8 cellular contexts compared by ENCODE assay signal in genomic region chr4:47914219-47914925, GRCh38. TPM values are rescaled to one million over a fixed set of nuclear protein-coding genes. Genes with fewer than 3 reads are reported as not detected.
A peak's percentile ranks its signal among the peaks of the same experiment; 100 is the strongest.
DNase-seq lines count a peak whose midpoint lies in the region; ATAC-seq and TF ChIP-seq lines count a peak whose summit lies in the region.

TSS of gene NFXL1 (minus strand) at chr4:47914583. CDS start at chr4:47914203, 380 bp downstream.

- H3K4me3 ChIP-seq in LNCaP clone FGC (ENCODE audit: low read depth, low read length) (peak within 1 kb of the TSS; percentile 84), fibroblast of mammary gland (ENCODE audit: control insufficient read depth, low read depth, low read length) (peak within 1 kb of the TSS; percentile 82)
- H3K4me3 ChIP-seq in naive thymus-derived CD4-positive, alpha-beta T cell (ENCODE audit: low read length) = peak within 1 kb of the TSS; percentile 92

- peaks cover 0 to 6% (median 0%) of the 10 kb centered on the region in 3 experiments for H3K36me3 ChIP-seq in naive thymus-derived CD4-positive, alpha-beta T cell (ENCODE audit: control insufficient read depth in 2 of 3, insufficient read depth in 3 of 3, low read length in 3 of 3)

- H3K4me3 Mint-ChIP-seq in naive thymus-derived CD4-positive, alpha-beta T cell = peak within 1 kb of the TSS; percentile 93 to 99 (median 96)
- peak within 1 kb of the TSS; percentile 93 for H3K4me3 Mint-ChIP-seq in stimulated activated memory B cell treated with anti-CD40 and anti-IgM and Interleukin-4, amounts not matched to agents 10 μg/mL and 1 μg/mL and 100 μg/mL, for 72 hours

- H3K9me3 Mint-ChIP-seq in naive thymus-derived CD4-positive, alpha-beta T cell = peaks cover 0 to 12% (median 0%) of the 10 kb centered on the region in 11 donors
- H3K9me3 Mint-ChIP-seq in stimulated activated memory B cell treated with anti-CD40 and anti-IgM and Interleukin-4, amounts not matched to agents 10 μg/mL and 1 μg/mL and 100 μg/mL, for 72 hours = no peaks in the 10 kb centered on the region

- CTCF ChIA-PET in naive thymus-derived CD4-positive, alpha-beta T cell (lab: Charles Lee) = no interaction called here

- peaks cover 18 to 41% (median 32%) of the 10 kb centered on the region in 7 donors for H3K4me1 Mint-ChIP-seq in naive thymus-derived CD4-positive, alpha-beta T cell
- H3K4me1 Mint-ChIP-seq in stimulated activated memory B cell treated with anti-CD40 and anti-IgM and Interleukin-4, amounts not matched to agents 10 μg/mL and 1 μg/mL and 100 μg/mL, for 72 hours = peaks cover 28% of the 10 kb centered on the region

- H3K27me3 Mint-ChIP-seq in naive thymus-derived CD4-positive, alpha-beta T cell = no peaks in the 10 kb centered on the region
- no peaks in the 10 kb centered on the region for H3K27me3 Mint-ChIP-seq in stimulated activated memory B cell treated with anti-CD40 and anti-IgM and Interleukin-4, amounts not matched to agents 10 μg/mL and 1 μg/mL and 100 μg/mL, for 72 hours

- peaks cover 0 to 14% (median 6%) of the 10 kb centered on the region in 5 donors for H3K36me3 Mint-ChIP-seq in naive thymus-derived CD4-positive, alpha-beta T cell
- H3K36me3 Mint-ChIP-seq in stimulated activated memory B cell treated with anti-CD40 and anti-IgM and Interleukin-4, amounts not matched to agents 10 μg/mL and 1 μg/mL and 100 μg/mL, for 72 hours = peaks cover 16% of the 10 kb centered on the region

- POLR2A ChIA-PET in naive thymus-derived CD4-positive, alpha-beta T cell (lab: Charles Lee) = interaction anchor here (1.0 kb wide), 1 partner anchor 429 kb away, joined by 3 read pairs; the partner anchor contains the start of gene ATP10D

- TF ChIP-seq CTCF in LNCaP clone FGC (IDR thresholded peaks at IDR 0.05; ENCODE audit: control insufficient read depth, extremely low read depth, insufficient read depth) (no peak), fibroblast of mammary gland (conservative IDR thresholded peaks at IDR 0.05; ENCODE audit: control insufficient read depth, insufficient read depth, low read depth, low read length) (no peak)

- H3K27ac ChIP-seq in naive thymus-derived CD4-positive, alpha-beta T cell (ENCODE audit: low read depth, low read length) = peak within 1 kb of the TSS; percentile 88

- intact Hi-C loops in naive thymus-derived CD4-positive, alpha-beta T cell (cut with micrococcal nuclease) = loop anchor here (1.0 to 5.0 kb wide), 18 partner anchors 77 to 993 kb away; partner anchors contain the start of genes CNGA1 (in 2 of the 2), COMMD8 (in 2 of the 2), FRYL (in 2 of the 2) and NIPAL1 (in 2 of the 2)

- no peaks in the 10 kb centered on the region for H3K9me3 ChIP-seq in naive thymus-derived CD4-positive, alpha-beta T cell (ENCODE audit: control insufficient read depth in 2 of 3, low read length in 3 of 3)

- DNase-seq in EL (peak; percentile 97), H4 (ENCODE audit: low spot score) (peak; percentile 97), LNCaP clone FGC (ENCODE audit: low read depth) (peak; percentile 93), RPMI8226 (peak; percentile 94), fibroblast of mammary gland (ENCODE audit: low read depth) (peak; percentile 95)
- DNase-seq in activated T-helper 1 cell treated with anti-CD3 and anti-CD28 coated beads, Interleukin-2, amount 50 U/mL, for 16 hours (ENCODE audit: low read depth in 1 of 2, low spot score in 1 of 2) = peak; percentile 92 to 94
- peak; percentile 90 to 95 (median 93) for DNase-seq in naive thymus-derived CD4-positive, alpha-beta T cell

- no peaks in the 10 kb centered on the region for H3K27me3 ChIP-seq in naive thymus-derived CD4-positive, alpha-beta T cell (ENCODE audit: control insufficient read depth in 2 of 2, insufficient read depth in 2 of 2, low read length in 2 of 2)

- peaks cover 12 to 15% of the 10 kb centered on the region in 2 donors for H3K4me1 ChIP-seq in naive thymus-derived CD4-positive, alpha-beta T cell (ENCODE audit: control insufficient read depth in 2 of 2, insufficient read depth in 2 of 2, low read length in 2 of 2)

- peak within 1 kb of the TSS; percentile 89 to 98 (median 96) for H3K27ac Mint-ChIP-seq in naive thymus-derived CD4-positive, alpha-beta T cell
- H3K27ac Mint-ChIP-seq in stimulated activated memory B cell treated with anti-CD40 and anti-IgM and Interleukin-4, amounts not matched to agents 10 μg/mL and 1 μg/mL and 100 μg/mL, for 72 hours = peak within 1 kb of the TSS; percentile 89

- ATAC-seq in naive thymus-derived CD4-positive, alpha-beta T cell = peak; percentile 98
- peak; percentile 99 for ATAC-seq in stimulated activated memory B cell treated with anti-CD40 and anti-IgM and Interleukin-4, amounts not matched to agents 10 μg/mL and 1 μg/mL and 100 μg/mL, for 72 hours

RNA-seq across cellular contexts. Expression of gene NFXL1, which starts in this region (rescaled TPM):
- total RNA-seq in H4 (2014; rRNA removed; shearing (Covaris generic)) = 5.7 and 5.8 TPM in 2 replicates
- 10 to 100 TPM; 10.4 to 19.3 (median 13.2) TPM for total RNA-seq in naive thymus-derived CD4-positive, alpha-beta T cell
- 10 to 100 TPM in 1 of 2 donors, 1 to 10 TPM in 1; 9.5 to 10.9 TPM for polyA plus RNA-seq in naive thymus-derived CD4-positive, alpha-beta T cell

Comparison
In these comparisons a context has a peak if more than half of its experiments do, and no peak if none do; other contexts are left out.
1. Peak in every context shown above with its lines: DNase-seq, ATAC-seq, H3K4me3 ChIP-seq and H3K27ac ChIP-seq.